35 cellular contexts compared by ENCODE assay signal in genomic region chr1:29861446-29861845, GRCh38.
"Had no signal": no experiment of that assay in that cellular context is flagged by ENCODE, and none has a peak within 500 bp of the region (broad histone marks: within the 10 kb centered on the region; RNA-seq: fewer than 3 reads in every experiment).

No MANE protein-coding gene starts in this region.

- H3K27me3 ChIP-seq: MG63 had no signal

- H3K9me3 ChIP-seq: MG63 had no signal

- H3K36me3 ChIP-seq: MG63 had no signal

- DNase-seq: Karpas-422, Kasumi-1, KBM-7, KG1, MG63, MM.1S, MV-4-11, NCI-H1048, NCI-H1092, NCI-H1092 treated with DMSO at 0.1 percent for 48 hours, NCI-H1105, NCI-H1105 treated with DMSO at 0.1 percent for 48 hours, NCI-H1417, NCI-H1417 treated with DMSO at 0.1 percent for 48 hours, NCI-H1436, NCI-H1436 treated with DMSO at 0.1 percent for 48 hours, NCI-H146, NCI-H1694, NCI-H1694 treated with DMSO at 0.1 percent for 48 hours, NCI-H187, NCI-H187 treated with DMSO at 0.1 percent for 48 hours, NCI-H1930, NCI-H2029, NCI-H2029 treated with DMSO at 0.1 percent for 48 hours, NCI-H2081, NCI-H2081 treated with DMSO at 0.1 percent for 48 hours, NCI-H2107, NCI-H2171, NCI-H2171 treated with DMSO at 0.1 percent for 48 hours, NCI-H2227 treated with DMSO at 0.1 percent for 48 hours, NCI-H226, NCI-H345, NCI-H446, NCI-H446 treated with DMSO at 0.1 percent for 48 hours had no signal

- H3K4me3 ChIP-seq: MG63 had no signal

- H3K27ac ChIP-seq: KMS-11 had no signal
